ENCODE assay signal across 1 cellular context in genomic region chr12:6341439-6342139, GRCh38.
TF ChIP-seq lines count a peak whose summit lies in the region.

TSS of gene TNFRSF1A (minus strand) at chr12:6342076. CDS start at chr12:6341814, 262 bp downstream.

TF ChIP-seq in HepG2, 621 proteins besides CTCF, POLR2A, EP300 and RAD21 (continued from another document and continues in another):
- TF ChIP-seq ZNF646 (CRISPR knock-in tag; IDR thresholded peaks at IDR 0.05) (no peak; the same call in 1 of the 2 replicates), ZNF136 (CRISPR knock-in tag; IDR thresholded peaks at IDR 0.05; ENCODE audit: low read depth) (no peak), NPAS2 (CRISPR knock-in tag; IDR thresholded peaks at IDR 0.05; ENCODE audit: borderline replicate concordance) (no peak), ZNF10 (CRISPR knock-in tag; IDR thresholded peaks at IDR 0.05; ENCODE audit: borderline replicate concordance, low read depth) (no peak), MAF1 (CRISPR knock-in tag; IDR thresholded peaks at IDR 0.05; ENCODE audit: borderline replicate concordance) (no peak), ZNF570 (CRISPR knock-in tag; IDR thresholded peaks at IDR 0.05; ENCODE audit: borderline replicate concordance) (peak; percentile 46; the same call in 1 of the 2 replicates), PLRG1 (conservative IDR thresholded peaks at IDR 0.05) (no peak), ZBTB43 (CRISPR knock-in tag; conservative IDR thresholded peaks at IDR 0.05) (no peak), ZNF17 (CRISPR knock-in tag; IDR thresholded peaks at IDR 0.05) (no peak), ZBTB49 (CRISPR knock-in tag; IDR thresholded peaks at IDR 0.05; ENCODE audit: borderline replicate concordance) (no peak), FOXM1 (CRISPR knock-in tag; IDR thresholded peaks at IDR 0.05) (no peak), FOXO4 (CRISPR knock-in tag; conservative IDR thresholded peaks at IDR 0.05) (0 out of 2 replicates have a peak, but pooled peaks have one; percentile 4), ZFP91 (CRISPR knock-in tag; IDR thresholded peaks at IDR 0.05; ENCODE audit: borderline replicate concordance) (peak; percentile 70; the same call in 1 of the 2 replicates), ZBTB21 (CRISPR knock-in tag; IDR thresholded peaks at IDR 0.05) (no peak), MIER2 (CRISPR knock-in tag; IDR thresholded peaks at IDR 0.05) (no peak), ISX (CRISPR knock-in tag; conservative IDR thresholded peaks at IDR 0.05) (no peak), SIX4 (CRISPR knock-in tag; IDR thresholded peaks at IDR 0.05) (0 out of 2 replicates have a peak, but pooled peaks have one; percentile 40), ZNF501 (CRISPR knock-in tag; IDR thresholded peaks at IDR 0.05) (peak; percentile 40; the same call in 1 of the 2 replicates), CREB3 (CRISPR knock-in tag; IDR thresholded peaks at IDR 0.05) (peak; percentile 36; the same call in 1 of the 2 replicates), JUNB (CRISPR knock-in tag; IDR thresholded peaks at IDR 0.05; ENCODE audit: borderline replicate concordance) (peak; percentile 35; the same call in 1 of the 2 replicates), THYN1 (CRISPR knock-in tag; IDR thresholded peaks at IDR 0.05; ENCODE audit: borderline replicate concordance, low read depth) (no peak), GATAD2A (CRISPR knock-in tag; IDR thresholded peaks at IDR 0.05) (peak; percentile 70; the same call in 1 of the 2 replicates), MTF1 (CRISPR knock-in tag; IDR thresholded peaks at IDR 0.05) (no peak), GABPB1 (CRISPR knock-in tag; IDR thresholded peaks at IDR 0.05) (peak; percentile 54), ZNF138 (CRISPR knock-in tag; IDR thresholded peaks at IDR 0.05; ENCODE audit: low read depth) (no peak), ETV5 (CRISPR knock-in tag; IDR thresholded peaks at IDR 0.05; ENCODE audit: borderline replicate concordance) (peak; percentile 71; the same call in 1 of the 2 replicates), MZF1 (CRISPR knock-in tag; IDR thresholded peaks at IDR 0.05; ENCODE audit: borderline replicate concordance) (no peak), DRAP1 (CRISPR knock-in tag; IDR thresholded peaks at IDR 0.05) (peak; percentile 66), CC2D1A (CRISPR knock-in tag; IDR thresholded peaks at IDR 0.05) (no peak), RFX3 (CRISPR knock-in tag; IDR thresholded peaks at IDR 0.05) (no peak), CBX2 (IDR thresholded peaks at IDR 0.05; ENCODE audit: low read depth, low read length) (no peak), CBX2 (CRISPR knock-in tag; IDR thresholded peaks at IDR 0.05; ENCODE audit: low read depth) (no peak), SRSF9 (IDR thresholded peaks at IDR 0.05; ENCODE audit: borderline replicate concordance, insufficient read depth, low read depth, low read length, poor library complexity, severe bottlenecking) (no peak), KMT2A (CRISPR knock-in tag; IDR thresholded peaks at IDR 0.05) (no peak), ELF4 (CRISPR knock-in tag; IDR thresholded peaks at IDR 0.05; ENCODE audit: borderline replicate concordance) (no peak), ZSCAN12 (CRISPR knock-in tag; IDR thresholded peaks at IDR 0.05) (no peak), ZNF549 (CRISPR knock-in tag; IDR thresholded peaks at IDR 0.05) (no peak), CEBPB (IDR thresholded peaks at IDR 0.05; ENCODE audit: borderline replicate concordance, low read depth, low read length) (peak; percentile 93), NFYB (CRISPR knock-in tag; IDR thresholded peaks at IDR 0.05) (no peak), SMC3 (IDR thresholded peaks at IDR 0.05; ENCODE audit: low read length) (no peak), ZNF33A (CRISPR knock-in tag; IDR thresholded peaks at IDR 0.05; ENCODE audit: borderline replicate concordance) (no peak), ZMYM4 (CRISPR knock-in tag; IDR thresholded peaks at IDR 0.05) (no peak; the same call in 1 of the 2 replicates), FIP1L1 (IDR thresholded peaks at IDR 0.05; ENCODE audit: borderline replicate concordance, insufficient read depth, low read depth, low read length) (no peak), ZNF329 (CRISPR knock-in tag; IDR thresholded peaks at IDR 0.05; ENCODE audit: low read depth) (0 out of 2 replicates have a peak, but pooled peaks have one; percentile 9), ZNF629 (CRISPR knock-in tag; conservative IDR thresholded peaks at IDR 0.05) (no peak), TIGD3 (CRISPR knock-in tag; IDR thresholded peaks at IDR 0.05; ENCODE audit: borderline replicate concordance) (no peak), RARA (CRISPR knock-in tag; IDR thresholded peaks at IDR 0.05) (no peak), SKIL (CRISPR knock-in tag; IDR thresholded peaks at IDR 0.05; ENCODE audit: borderline replicate concordance) (peak; percentile 37; the same call in 1 of the 2 replicates), ELF3 (CRISPR knock-in tag; IDR thresholded peaks at IDR 0.05) (peak; percentile 67), ZBTB42 (CRISPR knock-in tag; IDR thresholded peaks at IDR 0.05) (no peak)
